In the genomic region with DNA sequence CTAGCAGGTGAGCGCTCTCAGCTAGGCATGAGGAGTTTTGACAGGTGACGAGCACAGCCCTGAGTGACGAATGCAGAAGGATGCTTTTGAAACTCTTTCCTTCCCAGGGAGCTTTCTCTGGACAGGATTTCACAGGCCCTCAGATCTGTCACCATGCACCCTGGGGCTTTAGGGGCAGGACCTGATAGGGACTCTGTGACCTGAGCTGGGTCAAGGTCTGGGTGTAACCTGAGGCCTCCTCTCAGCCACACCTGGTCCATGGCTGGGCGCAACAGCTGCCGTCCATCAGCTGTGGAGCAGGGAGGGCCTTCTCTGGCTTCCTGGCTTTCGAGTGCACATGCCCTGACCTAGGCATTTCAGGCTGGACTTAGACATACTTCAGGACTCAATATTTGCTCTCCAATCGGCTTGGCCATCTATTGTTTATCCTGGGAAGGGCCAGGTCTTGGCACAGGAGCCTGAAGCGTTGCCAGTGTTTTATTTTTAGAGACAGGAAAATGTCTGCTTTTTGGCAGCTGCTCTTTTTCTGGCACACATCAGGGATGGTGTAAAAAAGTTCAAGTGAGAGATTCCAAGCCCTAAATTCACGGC, we compare ENCODE assay signal across 9 cellular contexts. TPM values are rescaled to one million over a fixed set of nuclear protein-coding genes. Genes with fewer than 3 reads are reported as not detected.
A peak's percentile ranks its signal among the peaks of the same experiment; 100 is the strongest.
DNase-seq lines count a peak whose midpoint lies in the region; ATAC-seq and TF ChIP-seq lines count a peak whose summit lies in the region.
"Had no signal": no experiment of that assay in that cellular context is flagged by ENCODE, and none has a peak within 500 bp of the region (broad histone marks: within the 10 kb centered on the region; RNA-seq: fewer than 3 reads in every experiment).

No MANE protein-coding gene starts in this region.

- CTCF ChIA-PET in GM10248 (lab: Yijun Ruan, JAX), result interaction anchor here (0.9 to 1.2 kb wide), 3 partner anchors 9 to 10 kb away, joined by 3 to 4 read pairs (median 3); no protein-coding TSS in a partner anchor

- H3K27me3 ChIP-seq in upper lobe of right lung, result no peaks in the 10 kb centered on the region
- no peaks in the 10 kb centered on the region for H3K27me3 ChIP-seq in effector memory CD4-positive, alpha-beta T cell (replicated peaks; ENCODE audit: control insufficient read depth, insufficient read depth, low read length, poor library complexity, severe bottlenecking)

- TF ChIP-seq CTCF in coronary artery (IDR thresholded peaks at IDR 0.05) (no peak), upper lobe of right lung (IDR thresholded peaks at IDR 0.05) (no peak), GM10248 (IDR thresholded peaks at IDR 0.05; ENCODE audit: control extremely low read depth, extremely low read depth, low read depth, missing control alignments) (no peak)

- DNase-seq in NCI-H1417 (lab: John Stamatoyannopoulos, UW) (peak in 2 of 3 experiments; percentile 16 to 50), NCI-H1417 treated with DMSO at 0.1 percent for 48 hours (lab: John Stamatoyannopoulos, UW) (no peak), coronary artery (ENCODE audit: low spot score) (peak; percentile 84), lung microvascular endothelial cell (ENCODE audit: low read depth in 2 of 2) (peak; percentile 75 to 83), upper lobe of right lung (peak; percentile 68), GM19240 (ENCODE audit: insufficient read length, low spot score) (no peak), GM10248 (ENCODE audit: extremely low spot score) (no peak)
- no peak for DNase-seq in effector memory CD4-positive, alpha-beta T cell
- DNase-seq: kidney glomerular epithelial cell had no signal

- intact Hi-C loops in upper lobe of right lung (cut with DNase I), result no loop called here

- H3K4me3 ChIP-seq in coronary artery (peak overlapping the region; percentile 8), upper lobe of right lung (no peak overlapping the region)
- no peak overlapping the region for H3K4me3 ChIP-seq in effector memory CD4-positive, alpha-beta T cell (ENCODE audit: insufficient read depth, low read depth, low read length, poor library complexity, severe bottlenecking)

- ATAC-seq in upper lobe of right lung, result peak; percentile 59

- H3K27ac ChIP-seq in coronary artery, result peak overlapping the region; percentile 99
- H3K27ac ChIP-seq in upper lobe of right lung, result peak overlapping the region; percentile 92
- H3K27ac ChIP-seq in effector memory CD4-positive, alpha-beta T cell (ENCODE audit: insufficient read depth, low read length, poor library complexity, severe bottlenecking), result no peak overlapping the region

- H3K4me1 ChIP-seq in upper lobe of right lung, result peaks cover 44% of the 10 kb centered on the region
- peaks cover 3% of the 10 kb centered on the region for H3K4me1 ChIP-seq in effector memory CD4-positive, alpha-beta T cell (ENCODE audit: control insufficient read depth, insufficient read depth, low read length, poor library complexity, severe bottlenecking)

- H3K36me3 ChIP-seq in upper lobe of right lung, result no peaks in the 10 kb centered on the region
- H3K36me3 ChIP-seq in effector memory CD4-positive, alpha-beta T cell (ENCODE audit: control insufficient read depth, insufficient read depth, low read length), result no peaks in the 10 kb centered on the region

- POLR2A ChIA-PET in GM10248 (lab: Yijun Ruan, JAX), result no interaction called here

- H3K9me3 ChIP-seq in upper lobe of right lung, result no peaks in the 10 kb centered on the region
- H3K9me3 ChIP-seq in effector memory CD4-positive, alpha-beta T cell (ENCODE audit: control insufficient read depth, low read length), result no peaks in the 10 kb centered on the region

RNA-seq across cellular contexts. Expression of gene C4orf51, which starts 56.4 kb away (rescaled TPM):
- total RNA-seq in lung microvascular endothelial cell, result not detected in 2 replicates
- total RNA-seq in upper lobe of right lung, result not detected

Comparison
In these comparisons a context has a peak if more than half of its experiments do, and no peak if none do; other contexts are left out.
1. DNase-seq: peak in NCI-H1417 (2 of 3), coronary artery (single experiment), lung microvascular endothelial cell (2 of 2) and upper lobe of right lung (single experiment); none in NCI-H1417 treated with DMSO at 0.1 percent for 48 hours (single experiment), effector memory CD4-positive, alpha-beta T cell (0 of 3), GM19240 (single experiment) and GM10248 (single experiment).